In the genomic region with DNA sequence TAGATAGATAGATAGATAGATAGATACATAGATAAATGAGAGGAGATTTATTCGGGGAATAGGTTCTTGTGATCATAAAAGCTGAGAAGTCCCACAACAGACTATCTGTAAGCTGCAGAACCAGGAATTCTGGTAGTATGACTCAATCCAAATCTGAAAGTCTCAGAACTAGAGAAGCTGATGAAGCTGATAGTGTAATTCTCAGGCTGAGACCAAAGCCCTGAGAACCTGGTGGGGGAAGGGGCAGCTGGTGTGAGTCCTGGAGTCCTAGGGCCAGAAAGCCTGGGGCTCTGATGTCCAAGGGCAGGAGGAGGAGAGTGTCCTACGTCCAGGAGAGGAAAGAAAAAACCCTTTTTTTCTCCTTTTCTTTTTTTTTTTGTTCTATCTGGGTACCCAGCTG, we compare ENCODE assay signal across 16 cellular contexts.
"Had no signal": no experiment of that assay in that cellular context is flagged by ENCODE, and none has a peak within 500 bp of the region (broad histone marks: within the 10 kb centered on the region; RNA-seq: fewer than 3 reads in every experiment).

No MANE protein-coding gene starts in this region.

- H3K27me3 ChIP-seq: colonic mucosa, heart right ventricle, neural progenitor cell, pancreas, testis had no signal

- H3K27ac ChIP-seq: colonic mucosa, heart right ventricle, neural progenitor cell, pancreas, testis had no signal

- H2AFZ ChIP-seq: neural progenitor cell had no signal

- H3K9ac ChIP-seq: neural progenitor cell had no signal

- DNase-seq: activated CD4-positive, alpha-beta T cell treated with anti-CD3 and anti-CD28 coated beads, Interleukin-2, amount 50 U/mL, for 4 hours; activated CD4-positive, CD25-positive, alpha-beta regulatory T cell treated with anti-CD3 and anti-CD28 coated beads, Interleukin-2, amount 50 U/mL, for 72 hours; activated gamma-delta T cell treated with Interleukin-2 at 50 U/mL for 16 hours; activated naive CD8-positive, alpha-beta T cell treated with anti-CD3 and anti-CD28 coated beads for 36 hours; activated T-cell treated with anti-CD3 and anti-CD28 coated beads, Interleukin-2, amount 50 U/mL, for 4 hours; aorta; colonic mucosa; heart right ventricle; kidney; pancreas; stimulated activated CD4-positive, alpha-beta T cell treated with anti-CD3 and anti-CD28 coated beads, Interleukin-15, amount 100 ng/mL, for 24 hours; stimulated activated CD4-positive, alpha-beta T cell treated with anti-CD3 and anti-CD28 coated beads, Interleukin-4, amount 100 ng/mL, for 24 hours; testis had no signal

- ATAC-seq: activated T-cell treated with anti-CD3 and anti-CD28 coated beads, Interleukin-2, amount 50 U/mL, for 4 hours; heart right ventricle; pancreas had no signal

- H3K9me3 ChIP-seq: colonic mucosa, pancreas, testis had no signal

- H3K36me3 ChIP-seq: colonic mucosa, heart right ventricle, neural progenitor cell, pancreas had no signal

- H3K4me3 ChIP-seq: colonic mucosa, heart right ventricle, neural progenitor cell, pancreas, testis had no signal

- FAIRE-seq: endothelial cell of umbilical vein, frontal cortex, kidney, pancreas had no signal

- H3K4me1 ChIP-seq: colonic mucosa, heart right ventricle, pancreas, testis had no signal

- H3K4me2 ChIP-seq: neural progenitor cell had no signal
